In genomic region chr20:10671850-10672578, GRCh38 we compare ENCODE assay signal across 8 cellular contexts. TPM values are rescaled to one million over a fixed set of nuclear protein-coding genes. Genes with fewer than 3 reads are reported as not detected.
DNase-seq lines count a peak whose midpoint lies in the region; ATAC-seq and TF ChIP-seq lines count a peak whose summit lies in the region.

No MANE protein-coding gene starts in this region.

- H3K9me3 Mint-ChIP-seq in brain = no peaks in the 10 kb centered on the region

- ATAC-seq in GM21717 (IDR thresholded peaks at IDR 0.05; ENCODE audit: unreplicated experiment) = no peak

- TF ChIP-seq CTCF in brain (conservative IDR thresholded peaks at IDR 0.05) = no peak

- H3K4me1 Mint-ChIP-seq in brain = peaks cover 52% of the 10 kb centered on the region

- H3K4me3 Mint-ChIP-seq in brain = peak overlapping the region; percentile 89 to 100 (median 92)

- peak overlapping the region; percentile 88 to 97 (median 94) for H3K27ac Mint-ChIP-seq in brain

- peaks cover 40% of the 10 kb centered on the region for H3K27me3 Mint-ChIP-seq in brain

- DNase-seq in SIG-M5 treated with dmso at 0.1 percent for 504 hours (lab: John Stamatoyannopoulos, UW; ENCODE audit: unreplicated experiment) = peak; percentile 40
- DNase-seq in SIG-M5 (lab: John Stamatoyannopoulos, UW) = no peak
- peak; percentile 8 for DNase-seq in NCI-H226
- DNase-seq in iPS-NIHi11 (ENCODE audit: low spot score) = peak; percentile 19
- DNase-seq in stimulated activated CD8-positive, alpha-beta memory T cell treated with anti-CD3 and anti-CD28 coated beads, Interleukin-4, amount 100 ng/mL, for 48 hours = peak; percentile 36
- DNase-seq in DMS153 treated with DMSO at 0.1 percent for 48 hours (lab: John Stamatoyannopoulos, UW; ENCODE audit: unreplicated experiment) = no peak

- H3K36me3 Mint-ChIP-seq in brain = peaks cover 12% of the 10 kb centered on the region

RNA-seq across cellular contexts. Expression of gene JAG1, which starts 1.8 kb away (rescaled TPM):
- 15.6 TPM for polyA plus RNA-seq in brain (ENCODE audit: insufficient read depth, low read depth, low replicate concordance)

Comparison
In these comparisons a context has a peak if more than half of its experiments do, and no peak if none do; other contexts are left out.
1. DNase-seq: peak in SIG-M5 treated with dmso at 0.1 percent for 504 hours (single experiment), NCI-H226 (single experiment), iPS-NIHi11 (single experiment) and stimulated activated CD8-positive, alpha-beta memory T cell treated with anti-CD3 and anti-CD28 coated beads, Interleukin-4, amount 100 ng/mL, for 48 hours (single experiment); none in SIG-M5 (single experiment) and DMS153 treated with DMSO at 0.1 percent for 48 hours (single experiment).